In the genomic region with DNA sequence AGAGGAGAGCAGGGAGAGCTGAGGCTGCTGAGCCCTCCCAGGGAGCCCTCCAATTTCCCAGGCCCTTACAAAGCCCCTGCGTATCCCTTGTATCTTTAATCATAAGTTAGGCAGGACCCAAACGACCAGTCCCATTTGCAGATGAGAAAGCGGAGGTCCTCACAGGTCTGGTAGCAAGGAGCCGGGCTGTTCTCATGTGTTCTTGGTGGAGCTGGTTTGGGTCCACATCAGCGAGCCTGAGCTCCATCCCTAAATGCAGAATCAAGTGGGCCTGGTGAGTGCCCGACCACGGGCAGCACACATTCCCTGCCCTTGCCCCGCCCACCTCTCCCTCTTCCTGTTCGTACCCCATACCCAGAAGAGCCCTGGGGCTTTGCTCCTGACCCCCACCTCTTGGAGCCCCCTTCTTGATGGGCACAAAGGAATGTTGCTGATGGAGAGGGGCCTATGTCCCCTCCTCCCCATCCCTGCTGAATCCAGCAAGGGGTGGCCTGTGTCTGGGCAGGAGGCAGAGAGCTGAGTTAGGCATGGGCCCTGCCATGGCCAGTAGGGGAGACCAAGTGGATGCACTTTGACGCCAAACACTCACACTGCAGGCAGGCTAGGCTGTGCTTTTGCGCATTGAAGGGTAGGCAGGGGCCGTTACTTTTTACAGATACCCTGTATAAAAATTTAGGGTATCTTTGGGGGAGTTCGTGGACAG, we compare ENCODE assay signal across 1 cellular context.
A peak's percentile ranks its signal among the peaks of the same experiment; 100 is the strongest.
TF ChIP-seq lines count a peak whose summit lies in the region.

No MANE protein-coding gene starts in this region.

TF ChIP-seq in K562, 482 proteins besides CTCF, POLR2A, EP300 and RAD21:
- TF ChIP-seq BRCA1 (IDR thresholded peaks at IDR 0.05) (no peak), BRCA1 (CRISPR knock-in tag; IDR thresholded peaks at IDR 0.05) (no peak), XRCC4 (IDR thresholded peaks at IDR 0.05; ENCODE audit: extremely low read depth, insufficient read depth, insufficient read length) (no peak), RBFOX2 (IDR thresholded peaks at IDR 0.05; ENCODE audit: low read depth, low read length) (peak; percentile 8; the same call in 1 of the 2 replicates)
